In genomic region chr11:64230209-64230984, GRCh38 we compare ENCODE assay signal across 8 cellular contexts. TPM values are rescaled to one million over a fixed set of nuclear protein-coding genes. Genes with fewer than 3 reads are reported as not detected.
A peak's percentile ranks its signal among the peaks of the same experiment; 100 is the strongest.
DNase-seq lines count a peak whose midpoint lies in the region; ATAC-seq and TF ChIP-seq lines count a peak whose summit lies in the region.

A gene with protein sequence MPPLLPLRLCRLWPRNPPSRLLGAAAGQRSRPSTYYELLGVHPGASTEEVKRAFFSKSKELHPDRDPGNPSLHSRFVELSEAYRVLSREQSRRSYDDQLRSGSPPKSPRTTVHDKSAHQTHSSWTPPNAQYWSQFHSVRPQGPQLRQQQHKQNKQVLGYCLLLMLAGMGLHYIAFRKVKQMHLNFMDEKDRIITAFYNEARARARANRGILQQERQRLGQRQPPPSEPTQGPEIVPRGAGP (plus strand): TSS chr11:64230548. CDS start chr11:64230855, 307 bp downstream.

- H3K36me3 ChIP-seq in stomach smooth muscle (ENCODE audit: control insufficient read depth in 2 of 2, insufficient read depth in 2 of 2, low read length in 2 of 2), result no peaks in the 10 kb centered on the region

- H3K4me3 ChIP-seq in fibroblast of villous mesenchyme (ENCODE audit: low read depth, low read length) (peak within 1 kb of the TSS; percentile 67), stomach smooth muscle (ENCODE audit: low read length in 2 of 2) (peak within 1 kb of the TSS; percentile 84 to 86)

- H3K4me1 ChIP-seq in stomach smooth muscle (ENCODE audit: control insufficient read depth, insufficient read depth, low read length), result peaks cover 68% of the 10 kb centered on the region

- no peaks in the 10 kb centered on the region for H3K27me3 ChIP-seq in stomach smooth muscle (ENCODE audit: control insufficient read depth in 1 of 2, insufficient read depth in 2 of 2, low read length in 2 of 2)

- no TSS peak for BruUV-seq in Calu3 (replicated peaks; lab: Mats Ljungman, UMichigan)

- peak within 1 kb of the TSS; percentile 91 for H3K27ac ChIP-seq in stomach smooth muscle (ENCODE audit: low read length)

- H3K27ac Mint-ChIP-seq in Calu3 (ENCODE audit: unreplicated experiment) (peak within 1 kb of the TSS; percentile 50), neural crest cell (ENCODE audit: unreplicated experiment) (peak within 1 kb of the TSS; percentile 57)

- ATAC-seq in GM21619 (IDR thresholded peaks at IDR 0.05; ENCODE audit: unreplicated experiment), result peak; percentile 40

- H3K9ac ChIP-seq in stomach smooth muscle (ENCODE audit: low read length in 2 of 2), result peak within 1 kb of the TSS; percentile 80 to 94

- no peaks in the 10 kb centered on the region for H3K9me3 Mint-ChIP-seq in Calu3 (ENCODE audit: low read depth, unreplicated experiment)
- H3K9me3 Mint-ChIP-seq in neural crest cell, result no peaks in the 10 kb centered on the region

- peak; percentile 94 for DNase-seq in Calu3
- peak; percentile 94 for DNase-seq in M059J (ENCODE audit: low read depth)
- peak; percentile 93 to 94 for DNase-seq in SHP77 (lab: John Stamatoyannopoulos, UW)
- peak; percentile 81 for DNase-seq in activated gamma-delta T cell treated with anti-CD3 and anti-CD28 coated beads, Interleukin-2, amount 50 U/mL, for 16 hours (ENCODE audit: low read depth)
- DNase-seq in fibroblast of villous mesenchyme (ENCODE audit: low read depth), result peak; percentile 90
- peak; percentile 84 for DNase-seq in neural crest cell (ENCODE audit: low read depth, low spot score)

- intact Hi-C loops in Calu3 (cut with micrococcal nuclease; ENCODE audit: unreplicated experiment), result no loop called here

- H3K4me3 Mint-ChIP-seq in Calu3 (ENCODE audit: low read depth, unreplicated experiment) (peak within 1 kb of the TSS; percentile 92), neural crest cell (peak within 1 kb of the TSS; percentile 93)

- H3K36me3 Mint-ChIP-seq in Calu3 (ENCODE audit: insufficient read depth, unreplicated experiment), result peaks cover 81% of the 10 kb centered on the region
- no peaks in the 10 kb centered on the region for H3K36me3 Mint-ChIP-seq in neural crest cell (ENCODE audit: low read depth)

- H3K27me3 Mint-ChIP-seq in Calu3 (ENCODE audit: unreplicated experiment), result no peaks in the 10 kb centered on the region
- H3K27me3 Mint-ChIP-seq in neural crest cell (ENCODE audit: low read depth), result no peaks in the 10 kb centered on the region

- H3K4me1 Mint-ChIP-seq in Calu3 (ENCODE audit: low read depth, unreplicated experiment) (peaks cover 7% of the 10 kb centered on the region), neural crest cell (peaks cover 36% of the 10 kb centered on the region)

- TF ChIP-seq CTCF in Calu3 (IDR thresholded peaks at IDR 0.05; ENCODE audit: unreplicated experiment), result no peak
- TF ChIP-seq CTCF in fibroblast of villous mesenchyme (IDR thresholded peaks at IDR 0.05; ENCODE audit: insufficient read depth, low read depth, low read length), result no peak
- no peak for TF ChIP-seq CTCF in neural crest cell (conservative IDR thresholded peaks at IDR 0.05)

- CTCF ChIA-PET in Calu3 (lab: Charles Lee), result interaction anchor here (0.5 to 0.6 kb wide), 3 partner anchors 14 to 442 kb away, joined by 3 to 4 read pairs (median 3); no protein-coding TSS in a partner anchor

- H3K9me3 ChIP-seq in stomach smooth muscle (ENCODE audit: control insufficient read depth in 2 of 2, low read length in 2 of 2), result no peaks in the 10 kb centered on the region

RNA-seq across cellular contexts. Expression of the gene that starts here (rescaled TPM):
- 26.6 and 28.0 TPM in 2 replicates for total RNA-seq in Calu3 (2022)
- 20.6 and 23.7 TPM in 2 replicates for total RNA-seq in M059J (2014; rRNA removed; shearing (Covaris generic))
- total RNA-seq in fibroblast of villous mesenchyme, result 6.5 and 9.3 TPM in 2 replicates
- total RNA-seq in neural crest cell, result 27.2 TPM in 2 replicates

Comparison
In these comparisons a context has a peak if more than half of its experiments do, and no peak if none do; other contexts are left out.
1. Peak in every context shown above with its lines: DNase-seq, ATAC-seq, H3K4me3 ChIP-seq and H3K27ac ChIP-seq.